Comparison of ENCODE assay signal across 19 cellular contexts in the genomic region with DNA sequence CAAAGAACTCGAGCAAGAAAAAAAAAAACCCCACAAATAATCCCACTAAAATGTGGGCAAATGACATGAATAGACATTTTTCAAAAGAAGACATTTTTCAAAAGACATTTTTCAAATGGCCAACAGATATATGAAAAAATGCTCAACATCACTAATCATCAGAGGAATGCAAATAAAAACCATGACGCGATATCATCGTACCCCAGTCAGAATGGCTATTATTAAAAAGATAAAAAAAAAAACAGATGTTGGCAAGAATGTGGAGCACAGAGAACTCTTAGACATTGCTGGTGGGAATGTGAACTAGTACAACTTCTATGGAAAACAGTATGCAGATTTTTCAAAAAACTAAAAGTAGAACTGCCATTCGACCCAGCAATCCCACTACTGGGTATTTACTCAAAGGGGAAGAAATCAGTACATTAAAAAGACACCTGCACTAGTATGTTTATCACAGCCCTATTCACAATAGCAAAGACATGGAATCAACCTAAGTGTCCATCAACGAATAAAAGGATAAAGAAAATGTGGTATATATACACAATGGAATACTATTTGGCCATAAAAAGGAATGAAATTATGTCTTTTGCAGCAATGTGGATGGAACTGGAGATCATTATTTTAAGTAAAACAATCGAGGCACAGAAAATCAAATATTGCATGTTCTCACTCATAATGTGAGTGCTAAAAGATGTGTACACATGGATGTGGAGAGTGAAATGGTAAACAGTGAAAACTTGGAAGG. TPM values are rescaled to one million over a fixed set of nuclear protein-coding genes. Genes with fewer than 3 reads are reported as not detected.
DNase-seq lines count a peak whose midpoint lies in the region; TF ChIP-seq lines count a peak whose summit lies in the region.
"Had no signal": no experiment of that assay in that cellular context is flagged by ENCODE, and none has a peak within 500 bp of the region (broad histone marks: within the 10 kb centered on the region; RNA-seq: fewer than 3 reads in every experiment).

No MANE protein-coding gene starts in this region.

- H3K4me1 Mint-ChIP-seq in CD4-positive, alpha-beta memory T cell, result peaks cover 5 to 12% (median 11%) of the 10 kb centered on the region in 4 donors

- POLR2A ChIA-PET in BJ (lab: Charles Lee), result no interaction called here
- POLR2A ChIA-PET in CD4-positive, alpha-beta memory T cell (lab: Charles Lee; ENCODE audit: partially characterized antibody), result no interaction called here

- H3K27me3 Mint-ChIP-seq in CD4-positive, alpha-beta memory T cell, result no peaks in the 10 kb centered on the region

- no peaks in the 10 kb centered on the region for H3K9me3 ChIP-seq in CD4-positive, alpha-beta memory T cell (ENCODE audit: control insufficient read depth in 1 of 2, low read length in 2 of 2)
- no peaks in the 10 kb centered on the region; the same call in 1 of the 2 replicates for H3K9me3 ChIP-seq in SJSA1 (replicated peaks)

- H3K27ac ChIP-seq in CD4-positive, alpha-beta memory T cell (ENCODE audit: low read depth, low read length), result no peak overlapping the region
- H3K27ac ChIP-seq in SJSA1 (peak overlapping the region; percentile 14; the same call in 1 of the 2 replicates), coronary artery (no peak overlapping the region)

- CTCF ChIA-PET in BJ (lab: Yijun Ruan, JAX), result interaction anchor here (2.0 to 4.9 kb wide), 4 partner anchors 9 to 227 kb away, joined by 11 to 56 read pairs (median 14); partner anchors contain the start of genes HSD17B6 and ZBTB39
- CTCF ChIA-PET in CD4-positive, alpha-beta memory T cell (lab: Charles Lee; ENCODE audit: partially characterized antibody), result interaction anchor here (1.0 to 4.9 kb wide), 4 partner anchors 11 to 231 kb away, joined by 3 to 102 read pairs (median 31); partner anchors contain the start of gene HSD17B6

- peak overlapping the region in 4 of 7 donors; percentile 3 to 61 (median 38) for H3K27ac Mint-ChIP-seq in CD4-positive, alpha-beta memory T cell

- H3K27me3 ChIP-seq in BJ (ENCODE audit: control insufficient read depth, insufficient read depth, low read length) (no peaks in the 10 kb centered on the region), SJSA1 (replicated peaks) (no peaks in the 10 kb centered on the region)
- no peaks in the 10 kb centered on the region for H3K27me3 ChIP-seq in CD4-positive, alpha-beta memory T cell (ENCODE audit: insufficient read depth, low read length)

- H3K4me3 ChIP-seq in BJ (ENCODE audit: low read depth, low read length) (no peak overlapping the region), SJSA1 (no peak overlapping the region), fibroblast of villous mesenchyme (ENCODE audit: low read depth, low read length) (no peak overlapping the region), coronary artery (no peak overlapping the region)
- no peak overlapping the region for H3K4me3 ChIP-seq in CD4-positive, alpha-beta memory T cell (ENCODE audit: low read length in 2 of 2)

- H3K36me3 ChIP-seq in BJ (ENCODE audit: control insufficient read depth, insufficient read depth, low read length), result no peaks in the 10 kb centered on the region
- no peaks in the 10 kb centered on the region for H3K36me3 ChIP-seq in CD4-positive, alpha-beta memory T cell (ENCODE audit: insufficient read depth, low read length)
- no peaks in the 10 kb centered on the region for H3K36me3 ChIP-seq in SJSA1

- no peaks in the 10 kb centered on the region for H3K36me3 Mint-ChIP-seq in CD4-positive, alpha-beta memory T cell

- TF ChIP-seq CTCF in BJ (IDR thresholded peaks at IDR 0.05; ENCODE audit: insufficient read depth, low read depth, low read length), result no peak
- no peak for TF ChIP-seq CTCF in fibroblast of villous mesenchyme (IDR thresholded peaks at IDR 0.05; ENCODE audit: insufficient read depth, low read depth, low read length)
- TF ChIP-seq CTCF in coronary artery (IDR thresholded peaks at IDR 0.05), result no peak

- no peak overlapping the region for H3K4me3 Mint-ChIP-seq in CD4-positive, alpha-beta memory T cell

- peaks cover 19% of the 10 kb centered on the region for H3K4me1 ChIP-seq in CD4-positive, alpha-beta memory T cell (ENCODE audit: insufficient read depth, low read length)
- H3K4me1 ChIP-seq in SJSA1 (replicated peaks), result peaks cover 32% of the 10 kb centered on the region

- DNase-seq in BJ (ENCODE audit: low read depth), result peak; percentile 9
- no peak for DNase-seq in CD4-positive, alpha-beta memory T cell
- DNase-seq in SJSA1 (ENCODE audit: low read depth in 1 of 2, low spot score in 2 of 2), result peak in 1 of 2 experiments; percentile 12
- DNase-seq in fibroblast of villous mesenchyme (ENCODE audit: low read depth), result peak; percentile 61
- DNase-seq in H4 (ENCODE audit: low spot score), result no peak
- no peak for DNase-seq in coronary artery (ENCODE audit: low spot score)
- no peak for DNase-seq in NCI-H1930 (lab: John Stamatoyannopoulos, UW)
- DNase-seq: DND-41, GF-D8, GOT3, Karpas-422, NCI-H1092, NCI-H1436 treated with DMSO at 0.1 percent for 48 hours, NCI-H2081, NCI-H446 treated with DMSO at 0.1 percent for 48 hours, NCI-H69 had no signal

- H3K9me3 Mint-ChIP-seq in CD4-positive, alpha-beta memory T cell, result no peaks in the 10 kb centered on the region
- H3K9me3 Mint-ChIP-seq: CD14-positive monocyte had no signal

- intact Hi-C loops in CD4-positive, alpha-beta memory T cell (cut with micrococcal nuclease), result no loop called here

RNA-seq across cellular contexts. Expression of gene ZBTB39, which starts 16.3 kb away (rescaled TPM):
- 3.9 and 4.2 TPM in 2 replicates for polyA plus RNA-seq in BJ (2011; rRNA removed)
- 5.9 and 6.5 TPM in 2 replicates for polyA minus RNA-seq in BJ (2011; rRNA and poly(A)+ RNA removed)
- 10 to 100 TPM; 10.8 to 12.2 TPM for total RNA-seq in CD4-positive, alpha-beta memory T cell
- 1 to 10 TPM in 1 of 2 donors, under 1 TPM in 1; 0.98 to 2.7 TPM for polyA plus RNA-seq in CD4-positive, alpha-beta memory T cell
- total RNA-seq in SJSA1 (2014; rRNA removed; shearing (Covaris generic)), result 4.5 and 4.7 TPM in 2 replicates
- total RNA-seq in fibroblast of villous mesenchyme, result 4.8 and 6.9 TPM in 2 replicates
- 3.4 and 3.8 TPM in 2 replicates for total RNA-seq in H4 (2014; rRNA removed; shearing (Covaris generic))

RNA-seq across cellular contexts. Expression of gene TAC3, which starts 26.3 kb away (rescaled TPM):
- not detected in 2 replicates for polyA plus RNA-seq in BJ (2011; rRNA removed)
- not detected in 2 replicates for polyA minus RNA-seq in BJ (2011; rRNA and poly(A)+ RNA removed)
- total RNA-seq in CD4-positive, alpha-beta memory T cell, result not detected
- polyA plus RNA-seq in CD4-positive, alpha-beta memory T cell, result under 1 TPM in 1 of 2 donors, not detected in 1; 0.36 TPM
- not detected in 2 replicates for total RNA-seq in SJSA1 (2014; rRNA removed; shearing (Covaris generic))
- 0.43 TPM in 1 of 2 replicates, not detected in the other for total RNA-seq in fibroblast of villous mesenchyme
- not detected in 2 replicates for total RNA-seq in H4 (2014; rRNA removed; shearing (Covaris generic))
- total RNA-seq: A673, SK-MEL-5 had no signal
- polyA plus RNA-seq: CD14-positive monocyte had no signal

RNA-seq across cellular contexts. Expression of gene RDH16, which starts 32.6 kb away (rescaled TPM):
- polyA plus RNA-seq in BJ (2011; rRNA removed), result 0.07 TPM in 2 replicates
- polyA minus RNA-seq in BJ (2011; rRNA and poly(A)+ RNA removed), result 0.21 TPM in 1 of 2 replicates, not detected in the other
- 1 to 10 TPM; 1.3 to 1.9 TPM for total RNA-seq in CD4-positive, alpha-beta memory T cell
- polyA plus RNA-seq in CD4-positive, alpha-beta memory T cell, result under 1 TPM; 0.09 to 0.47 TPM
- total RNA-seq in SJSA1 (2014; rRNA removed; shearing (Covaris generic)), result 0.05 TPM in 1 of 2 replicates, not detected in the other
- under 0.01 TPM in 2 replicates for total RNA-seq in fibroblast of villous mesenchyme
- 0.25 TPM in 1 of 2 replicates, not detected in the other for total RNA-seq in H4 (2014; rRNA removed; shearing (Covaris generic))
- total RNA-seq: SK-MEL-5 had no signal
- polyA plus RNA-seq: CD14-positive monocyte had no signal

RNA-seq across cellular contexts. Expression of gene SDR9C7, which starts 55.8 kb away (rescaled TPM):
- polyA plus RNA-seq in BJ (2011; rRNA removed), result not detected in 2 replicates
- not detected in 2 replicates for polyA minus RNA-seq in BJ (2011; rRNA and poly(A)+ RNA removed)
- total RNA-seq in CD4-positive, alpha-beta memory T cell, result not detected
- polyA plus RNA-seq in CD4-positive, alpha-beta memory T cell, result not detected
- not detected in 2 replicates for total RNA-seq in SJSA1 (2014; rRNA removed; shearing (Covaris generic))
- total RNA-seq in fibroblast of villous mesenchyme, result not detected in 2 replicates
- 0.14 TPM in 1 of 2 replicates, not detected in the other for total RNA-seq in H4 (2014; rRNA removed; shearing (Covaris generic))
- total RNA-seq: A673, SK-MEL-5 had no signal
- polyA plus RNA-seq: CD14-positive monocyte had no signal

RNA-seq across cellular contexts. Expression of gene MYO1A, which starts 59.9 kb away (rescaled TPM):
- 0.02 and 0.15 TPM in 2 replicates for polyA plus RNA-seq in BJ (2011; rRNA removed)
- 0.21 TPM in 1 of 2 replicates, not detected in the other for polyA minus RNA-seq in BJ (2011; rRNA and poly(A)+ RNA removed)
- 1 to 10 TPM; 1.2 to 3.0 TPM for total RNA-seq in CD4-positive, alpha-beta memory T cell
- not detected for polyA plus RNA-seq in CD4-positive, alpha-beta memory T cell
- not detected in 2 replicates for total RNA-seq in SJSA1 (2014; rRNA removed; shearing (Covaris generic))
- under 0.01 TPM in 1 of 2 replicates, not detected in the other for total RNA-seq in fibroblast of villous mesenchyme
- total RNA-seq in H4 (2014; rRNA removed; shearing (Covaris generic)), result not detected in 2 replicates
- total RNA-seq: SK-MEL-5 had no signal

Comparison
In these comparisons a context has a peak if more than half of its experiments do, and no peak if none do; other contexts are left out.
1. DNase-seq: peak in BJ (single experiment) and fibroblast of villous mesenchyme (single experiment); none in CD4-positive, alpha-beta memory T cell (0 of 5), H4 (single experiment), coronary artery (single experiment) and NCI-H1930 (0 of 2).